34 cellular contexts compared by ENCODE assay signal in genomic region chr19:21668072-21668471, GRCh38.
"Had no signal": no experiment of that assay in that cellular context is flagged by ENCODE, and none has a peak within 500 bp of the region (broad histone marks: within the 10 kb centered on the region; RNA-seq: fewer than 3 reads in every experiment).

No MANE protein-coding gene starts in this region.

- DNase-seq: Karpas-422, Kasumi-1, MG63, MM.1S, MV-4-11, NCI-H1048, NCI-H1092, NCI-H1092 treated with DMSO at 0.1 percent for 48 hours, NCI-H1105, NCI-H1105 treated with DMSO at 0.1 percent for 48 hours, NCI-H1417, NCI-H1417 treated with DMSO at 0.1 percent for 48 hours, NCI-H1436, NCI-H1436 treated with DMSO at 0.1 percent for 48 hours, NCI-H146, NCI-H1694, NCI-H1694 treated with DMSO at 0.1 percent for 48 hours, NCI-H187, NCI-H187 treated with DMSO at 0.1 percent for 48 hours, NCI-H1930, NCI-H2029, NCI-H2029 treated with DMSO at 0.1 percent for 48 hours, NCI-H2081, NCI-H2081 treated with DMSO at 0.1 percent for 48 hours, NCI-H2107, NCI-H2171, NCI-H2171 treated with DMSO at 0.1 percent for 48 hours, NCI-H2227 treated with DMSO at 0.1 percent for 48 hours, NCI-H226, NCI-H345, NCI-H446, NCI-H446 treated with DMSO at 0.1 percent for 48 hours, NCI-H510A, NCI-H510A treated with DMSO at 0.1 percent for 48 hours had no signal
